ENCODE assay signal across 13 cellular contexts in genomic region chr20:39960522-39961420, GRCh38.
DNase-seq lines count a peak whose midpoint lies in the region; ATAC-seq and TF ChIP-seq lines count a peak whose summit lies in the region.
"Had no signal": no experiment of that assay in that cellular context is flagged by ENCODE, and none has a peak within 500 bp of the region (broad histone marks: within the 10 kb centered on the region; RNA-seq: fewer than 3 reads in every experiment).

No MANE protein-coding gene starts in this region.

- POLR2A ChIA-PET in CD8-positive, alpha-beta T cell (lab: Charles Lee): no interaction called here

- H3K4me1 ChIP-seq in left ventricle myocardium inferior: peaks cover 19% of the 10 kb centered on the region
- peaks cover 9 to 15% of the 10 kb centered on the region in 2 donors for H3K4me1 ChIP-seq in thyroid gland
- H3K4me1 ChIP-seq in CD8-positive, alpha-beta T cell (ENCODE audit: insufficient read depth, low read length): no peaks in the 10 kb centered on the region

- intact Hi-C loops in left ventricle myocardium inferior (cut with micrococcal nuclease): no loop called here
- intact Hi-C loops in thyroid gland (cut with DNase I): no loop called here
- intact Hi-C loops in CD8-positive, alpha-beta T cell (cut with DNase I, micrococcal nuclease): no loop called here

- ATAC-seq in CD8-positive, alpha-beta T cell: no peak
- ATAC-seq in GM18873 (IDR thresholded peaks at IDR 0.05; ENCODE audit: low FRiP score, unreplicated experiment) (no peak), GM19455 (IDR thresholded peaks at IDR 0.05; ENCODE audit: unreplicated experiment) (no peak)

- CTCF ChIA-PET in CD8-positive, alpha-beta T cell (lab: Charles Lee): no interaction called here

- H3K4me3 ChIP-seq in left ventricle myocardium inferior (no peak overlapping the region), thyroid gland (replicated peaks in 1 of 3) (no peak overlapping the region)
- no peak overlapping the region for H3K4me3 ChIP-seq in CD8-positive, alpha-beta T cell (ENCODE audit: low read depth, low read length)

- no peaks in the 10 kb centered on the region for H3K27me3 Mint-ChIP-seq in CD8-positive, alpha-beta T cell (ENCODE audit: low read depth)
- H3K27me3 Mint-ChIP-seq: activated naive CD4-positive, alpha-beta T cell treated with anti-CD3 and anti-CD28 coated beads, Interleukin-2, amount 50 U/mL, for 24 hours had no signal

- DNase-seq in NCI-H2029 (lab: John Stamatoyannopoulos, UW) (peak; percentile 11), NCI-H2029 treated with DMSO at 0.1 percent for 48 hours (lab: John Stamatoyannopoulos, UW) (no peak), NCI-H510A treated with DMSO at 0.1 percent for 48 hours (lab: John Stamatoyannopoulos, UW) (peak; percentile 47), left ventricle myocardium inferior (peak; percentile 21), thyroid gland (peak; percentile 24 to 41)
- DNase-seq in CD8-positive, alpha-beta T cell: no peak
- DNase-seq: effector memory CD4-positive, alpha-beta T cell; stimulated activated naive B cell treated with anti-CD40 and anti-IgM and Interleukin-4, amounts not matched to agents 10 μg/mL and 1 μg/mL and 100 μg/mL, for 72 hours had no signal

- no peak overlapping the region for H3K27ac Mint-ChIP-seq in CD8-positive, alpha-beta T cell
- H3K27ac Mint-ChIP-seq: activated naive CD4-positive, alpha-beta T cell treated with anti-CD3 and anti-CD28 coated beads, Interleukin-2, amount 50 U/mL, for 24 hours; stimulated activated naive B cell treated with anti-CD40 and anti-IgM and Interleukin-4, amounts not matched to agents 10 μg/mL and 1 μg/mL and 100 μg/mL, for 72 hours had no signal

- WGBS in thyroid gland, 2 donors: 36 to 37% methylated on average over 6 to 7 of the region's 7 CpGs

- TF ChIP-seq POLR2A in thyroid gland (IDR thresholded peaks at IDR 0.05): no peak

- H3K36me3 Mint-ChIP-seq in CD8-positive, alpha-beta T cell: no peaks in the 10 kb centered on the region
- H3K36me3 Mint-ChIP-seq: activated naive CD4-positive, alpha-beta T cell treated with anti-CD3 and anti-CD28 coated beads, Interleukin-2, amount 50 U/mL, for 24 hours; stimulated activated naive B cell treated with anti-CD40 and anti-IgM and Interleukin-4, amounts not matched to agents 10 μg/mL and 1 μg/mL and 100 μg/mL, for 72 hours had no signal

- no peaks in the 10 kb centered on the region for H3K36me3 ChIP-seq in left ventricle myocardium inferior
- H3K36me3 ChIP-seq in thyroid gland: no peaks in the 10 kb centered on the region
- no peaks in the 10 kb centered on the region for H3K36me3 ChIP-seq in CD8-positive, alpha-beta T cell (ENCODE audit: insufficient read depth, low read length)

- H3K9me3 Mint-ChIP-seq in CD8-positive, alpha-beta T cell: no peaks in the 10 kb centered on the region
- H3K9me3 Mint-ChIP-seq: stimulated activated naive B cell treated with anti-CD40 and anti-IgM and Interleukin-4, amounts not matched to agents 10 μg/mL and 1 μg/mL and 100 μg/mL, for 72 hours had no signal

- H3K27me3 ChIP-seq in left ventricle myocardium inferior (ENCODE audit: low read depth) (no peaks in the 10 kb centered on the region), thyroid gland (no peaks in the 10 kb centered on the region)
- no peaks in the 10 kb centered on the region for H3K27me3 ChIP-seq in CD8-positive, alpha-beta T cell (ENCODE audit: insufficient read depth, low read length)

- peak; percentile 28 for TF ChIP-seq CTCF in left ventricle myocardium inferior (IDR thresholded peaks at IDR 0.05; ENCODE audit: borderline replicate concordance)
- TF ChIP-seq CTCF in thyroid gland (IDR thresholded peaks at IDR 0.05): peak in 3 of 6 experiments; percentile 9 to 25 (median 13)
- TF ChIP-seq CTCF in CD8-positive, alpha-beta T cell (IDR thresholded peaks at IDR 0.05): no peak

- H3K4me1 Mint-ChIP-seq in CD8-positive, alpha-beta T cell (ENCODE audit: low read depth): no peaks in the 10 kb centered on the region
- H3K4me1 Mint-ChIP-seq: activated naive CD4-positive, alpha-beta T cell treated with anti-CD3 and anti-CD28 coated beads, Interleukin-2, amount 50 U/mL, for 24 hours; stimulated activated naive B cell treated with anti-CD40 and anti-IgM and Interleukin-4, amounts not matched to agents 10 μg/mL and 1 μg/mL and 100 μg/mL, for 72 hours had no signal

- H3K4me3 Mint-ChIP-seq in CD8-positive, alpha-beta T cell: no peak overlapping the region
- H3K4me3 Mint-ChIP-seq: activated naive CD4-positive, alpha-beta T cell treated with anti-CD3 and anti-CD28 coated beads, Interleukin-2, amount 50 U/mL, for 24 hours; stimulated activated naive B cell treated with anti-CD40 and anti-IgM and Interleukin-4, amounts not matched to agents 10 μg/mL and 1 μg/mL and 100 μg/mL, for 72 hours had no signal

- H3K27ac ChIP-seq in left ventricle myocardium inferior (replicated peaks) (peak overlapping the region; percentile 22), thyroid gland (peak overlapping the region in 1 of 3 donors; percentile 4)
- H3K27ac ChIP-seq in CD8-positive, alpha-beta T cell (ENCODE audit: low read depth, low read length): no peak overlapping the region
- H3K27ac ChIP-seq: 22Rv1, HL-60 had no signal

- H3K9me3 ChIP-seq in left ventricle myocardium inferior (replicated peaks): no peaks in the 10 kb centered on the region
- no peaks in the 10 kb centered on the region for H3K9me3 ChIP-seq in thyroid gland
- H3K9me3 ChIP-seq in CD8-positive, alpha-beta T cell (ENCODE audit: low read length): no peaks in the 10 kb centered on the region

Comparison
In these comparisons a context has a peak if more than half of its experiments do, and no peak if none do; other contexts are left out.
1. DNase-seq: peak in NCI-H2029 (single experiment), NCI-H510A treated with DMSO at 0.1 percent for 48 hours (single experiment), left ventricle myocardium inferior (single experiment) and thyroid gland (2 of 2); none in NCI-H2029 treated with DMSO at 0.1 percent for 48 hours (single experiment) and CD8-positive, alpha-beta T cell (0 of 7).